In genomic region chr1:168601051-168601450, GRCh38 we compare ENCODE assay signal across 37 cellular contexts. TPM values are rescaled to one million over a fixed set of nuclear protein-coding genes. Genes with fewer than 3 reads are reported as not detected.
"Had no signal": no experiment of that assay in that cellular context is flagged by ENCODE, and none has a peak within 500 bp of the region (broad histone marks: within the 10 kb centered on the region; RNA-seq: fewer than 3 reads in every experiment).

No MANE protein-coding gene starts in this region.

- DNase-seq: activated CD4-positive, alpha-beta memory T cell treated with anti-CD3 and anti-CD28 coated beads for 36 hours; activated CD4-positive, alpha-beta T cell treated with anti-CD3 and anti-CD28 coated beads for 36 hours; activated CD4-positive, alpha-beta T cell treated with anti-CD3 and anti-CD28 coated beads, Interleukin-2, amount 10 ng/mL, durations not matched to agents 24 days and 14 days; activated CD4-positive, CD25-positive, alpha-beta regulatory T cell; activated CD4-positive, CD25-positive, alpha-beta regulatory T cell treated with anti-CD3 and anti-CD28 coated beads, Interleukin-2, amount 50 U/mL, for 72 hours; activated CD8-positive, alpha-beta memory T cell treated with anti-CD3 and anti-CD28 coated beads, Interleukin-2, amount 10 ng/mL, durations not matched to agents 7 days and 5 days; activated CD8-positive, alpha-beta memory T cell treated with anti-CD3 and anti-CD28 coated beads, Interleukin-2, amount 50 U/mL, for 4 hours; activated CD8-positive, alpha-beta T cell treated with anti-CD3 and anti-CD28 coated beads, Interleukin-2, amount 10 ng/mL, durations not matched to agents 7 days and 5 days; activated effector memory CD4-positive, alpha-beta T cell treated with anti-CD3 and anti-CD28 coated beads, Interleukin-2, amount 50 U/mL, for 16 hours; activated naive CD4-positive, alpha-beta T cell treated with anti-CD3 and anti-CD28 coated beads for 36 hours; activated naive CD8-positive, alpha-beta T cell treated with anti-CD3 and anti-CD28 coated beads, Interleukin-2, amount 10 ng/mL, durations not matched to agents 7 days and 5 days; activated T-cell treated with anti-CD3 and anti-CD28 coated beads, Interleukin-2, amount 50 U/mL, for 1 hour; activated T-cell treated with anti-CD3 and anti-CD28 coated beads, Interleukin-2, amount 50 U/mL, for 48 hours; amniotic stem cell; anterior cingulate cortex; body of pancreas; caudate nucleus; cortex of kidney; dermis blood vessel endothelial cell; effector CD4-positive, alpha-beta T cell; effector memory CD8-positive, alpha-beta T cell; erythroblast; gastrocnemius medialis; glutamatergic neuron; heart left ventricle; T-helper 1 cell; T-helper 17 cell; T1000; WERI-Rb-1 had no signal

- H3K27ac Mint-ChIP-seq: activated CD4-positive, alpha-beta memory T cell treated with anti-CD3 and anti-CD28 coated beads for 36 hours; activated CD4-positive, alpha-beta T cell treated with anti-CD3 and anti-CD28 coated beads for 36 hours; activated CD4-positive, alpha-beta T cell treated with anti-CD3 and anti-CD28 coated beads, Interleukin-2, amount 10 ng/mL, durations not matched to agents 24 days and 14 days; activated CD8-positive, alpha-beta memory T cell treated with anti-CD3 and anti-CD28 coated beads, Interleukin-2, amount 10 ng/mL, durations not matched to agents 7 days and 5 days; activated CD8-positive, alpha-beta T cell treated with anti-CD3 and anti-CD28 coated beads, Interleukin-2, amount 10 ng/mL, durations not matched to agents 7 days and 5 days; activated naive CD4-positive, alpha-beta T cell treated with anti-CD3 and anti-CD28 coated beads for 36 hours; activated naive CD4-positive, alpha-beta T cell treated with anti-CD3 and anti-CD28 coated beads, Interleukin-2, amount 50 U/mL, for 24 hours; activated naive CD8-positive, alpha-beta T cell treated with anti-CD3 and anti-CD28 coated beads, Interleukin-2, amount 10 ng/mL, durations not matched to agents 7 days and 5 days; activated T-helper 1 cell treated with anti-CD3 and anti-CD28 coated beads, Interleukin-12 subunit alpha, Interleukin-12 subunit beta, Interleukin-2, Interleukin-4 antibody, amounts not matched to agents 30 ng/mL and 10 ng/mL and 1 ng/mL, durations not matched to agents 14 hours and 24 hours and 36 hours; activated T-helper 2 cell treated with anti-CD3 and anti-CD28 coated beads, Interferon-gamma antibody, Interleukin-2, Interleukin-4, amounts not matched to agents 10 μg/mL and 5 μg/mL and 100 μg/mL, durations not matched to agents 14 hours and 24 hours and 36 hours; effector memory CD8-positive, alpha-beta T cell; T-helper 17 cell; T-helper 2 cell treated with Interferon-gamma antibody and Interleukin-4, amounts not matched to agents 5 μg/mL and 100 μg/mL, for 36 hours had no signal

- H3K4me1 Mint-ChIP-seq: activated naive CD4-positive, alpha-beta T cell treated with anti-CD3 and anti-CD28 coated beads, Interleukin-2, amount 50 U/mL, for 24 hours; T-helper 17 cell had no signal

- H3K4me1 ChIP-seq: body of pancreas, foreskin keratinocyte had no signal

- H3K27me3 ChIP-seq: body of pancreas, esophagus muscularis mucosa, foreskin keratinocyte, gastrocnemius medialis, heart left ventricle had no signal

- H3K27me3 Mint-ChIP-seq: activated naive CD4-positive, alpha-beta T cell treated with anti-CD3 and anti-CD28 coated beads, Interleukin-2, amount 50 U/mL, for 24 hours; effector memory CD8-positive, alpha-beta T cell had no signal

- H3K27ac ChIP-seq: body of pancreas, esophagus muscularis mucosa, foreskin keratinocyte, gastrocnemius medialis, heart left ventricle, WERI-Rb-1 had no signal

- ATAC-seq: activated CD4-positive, alpha-beta T cell treated with anti-CD3 and anti-CD28 coated beads for 36 hours; activated CD8-positive, alpha-beta memory T cell treated with anti-CD3 and anti-CD28 coated beads, Interleukin-2, amount 10 ng/mL, durations not matched to agents 7 days and 5 days; activated CD8-positive, alpha-beta T cell treated with anti-CD3 and anti-CD28 coated beads, Interleukin-2, amount 10 ng/mL, durations not matched to agents 7 days and 5 days; body of pancreas; effector memory CD8-positive, alpha-beta T cell; foreskin keratinocyte; gastrocnemius medialis; heart left ventricle; T-helper 17 cell had no signal

- H3K4me3 ChIP-seq: body of pancreas, esophagus muscularis mucosa, gastrocnemius medialis, heart left ventricle had no signal

- H3K36me3 ChIP-seq: esophagus muscularis mucosa, gastrocnemius medialis, heart left ventricle, WERI-Rb-1 had no signal

- H3K9me3 ChIP-seq: body of pancreas, esophagus muscularis mucosa, gastrocnemius medialis had no signal

- H3K9me3 Mint-ChIP-seq: activated CD4-positive, alpha-beta T cell treated with anti-CD3 and anti-CD28 coated beads, Interleukin-2, amount 10 ng/mL, durations not matched to agents 24 days and 14 days; activated naive CD4-positive, alpha-beta T cell treated with anti-CD3 and anti-CD28 coated beads for 36 hours; activated naive CD4-positive, alpha-beta T cell treated with anti-CD3 and anti-CD28 coated beads, Interleukin-2, amount 50 U/mL, for 24 hours; activated T-helper 1 cell treated with anti-CD3 and anti-CD28 coated beads, Interleukin-12 subunit alpha, Interleukin-12 subunit beta, Interleukin-2, Interleukin-4 antibody, amounts not matched to agents 30 ng/mL and 10 ng/mL and 1 ng/mL, durations not matched to agents 14 hours and 24 hours and 36 hours; activated T-helper 2 cell treated with anti-CD3 and anti-CD28 coated beads, Interferon-gamma antibody, Interleukin-2, Interleukin-4, amounts not matched to agents 10 μg/mL and 5 μg/mL and 100 μg/mL, durations not matched to agents 14 hours and 24 hours and 36 hours; effector memory CD8-positive, alpha-beta T cell; T-helper 2 cell treated with Interferon-gamma antibody and Interleukin-4, amounts not matched to agents 5 μg/mL and 100 μg/mL, for 36 hours had no signal

- H3K36me3 Mint-ChIP-seq: activated CD4-positive, alpha-beta memory T cell treated with anti-CD3 and anti-CD28 coated beads for 36 hours; activated CD8-positive, alpha-beta memory T cell treated with anti-CD3 and anti-CD28 coated beads, Interleukin-2, amount 10 ng/mL, durations not matched to agents 7 days and 5 days; activated naive CD4-positive, alpha-beta T cell treated with anti-CD3 and anti-CD28 coated beads, Interleukin-2, amount 50 U/mL, for 24 hours; activated naive CD8-positive, alpha-beta T cell treated with anti-CD3 and anti-CD28 coated beads, Interleukin-2, amount 10 ng/mL, durations not matched to agents 7 days and 5 days had no signal

- H3K4me3 Mint-ChIP-seq: activated CD4-positive, alpha-beta memory T cell treated with anti-CD3 and anti-CD28 coated beads for 36 hours; activated CD4-positive, alpha-beta T cell treated with anti-CD3 and anti-CD28 coated beads for 36 hours; activated CD4-positive, alpha-beta T cell treated with anti-CD3 and anti-CD28 coated beads, Interleukin-2, amount 10 ng/mL, durations not matched to agents 24 days and 14 days; activated CD8-positive, alpha-beta memory T cell treated with anti-CD3 and anti-CD28 coated beads, Interleukin-2, amount 10 ng/mL, durations not matched to agents 7 days and 5 days; activated CD8-positive, alpha-beta T cell treated with anti-CD3 and anti-CD28 coated beads, Interleukin-2, amount 10 ng/mL, durations not matched to agents 7 days and 5 days; activated naive CD4-positive, alpha-beta T cell treated with anti-CD3 and anti-CD28 coated beads for 36 hours; activated naive CD4-positive, alpha-beta T cell treated with anti-CD3 and anti-CD28 coated beads, Interleukin-2, amount 50 U/mL, for 24 hours; activated naive CD8-positive, alpha-beta T cell treated with anti-CD3 and anti-CD28 coated beads, Interleukin-2, amount 10 ng/mL, durations not matched to agents 7 days and 5 days; activated T-helper 1 cell treated with anti-CD3 and anti-CD28 coated beads, Interleukin-12 subunit alpha, Interleukin-12 subunit beta, Interleukin-2, Interleukin-4 antibody, amounts not matched to agents 30 ng/mL and 10 ng/mL and 1 ng/mL, durations not matched to agents 14 hours and 24 hours and 36 hours; effector memory CD8-positive, alpha-beta T cell; T-helper 17 cell; T-helper 2 cell treated with Interferon-gamma antibody and Interleukin-4, amounts not matched to agents 5 μg/mL and 100 μg/mL, for 36 hours had no signal

- FAIRE-seq: colon had no signal

RNA-seq across cellular contexts. Expression of gene XCL1, which starts 24.6 kb away (rescaled TPM):
- total RNA-seq: activated naive CD4-positive, alpha-beta T cell treated with anti-CD3 and anti-CD28 coated beads for 36 hours; body of pancreas; dermis blood vessel endothelial cell; foreskin keratinocyte; gastrocnemius medialis; T-helper 17 cell had no signal
- polyA plus RNA-seq: foreskin keratinocyte had no signal

RNA-seq across cellular contexts. Expression of gene XCL2, which starts 57.3 kb away (rescaled TPM):
- total RNA-seq: activated naive CD4-positive, alpha-beta T cell treated with anti-CD3 and anti-CD28 coated beads for 36 hours; body of pancreas; chondrocyte; dermis blood vessel endothelial cell; esophagus muscularis mucosa; foreskin keratinocyte; T-helper 17 cell had no signal
- polyA plus RNA-seq: foreskin keratinocyte, heart left ventricle had no signal
